In genomic region chr11:64356498-64357411, GRCh38 we compare ENCODE assay signal across 8 cellular contexts. TPM values are rescaled to one million over a fixed set of nuclear protein-coding genes. Genes with fewer than 3 reads are reported as not detected.
DNase-seq lines count a peak whose midpoint lies in the region; ATAC-seq and TF ChIP-seq lines count a peak whose summit lies in the region.

No MANE protein-coding gene starts in this region.

- H3K4me3 ChIP-seq in GM23338 (no peak overlapping the region), sigmoid colon (no peak overlapping the region)

- H3K9me3 ChIP-seq in sigmoid colon = no peaks in the 10 kb centered on the region

- peaks cover 14% of the 10 kb centered on the region; the same call in 1 of the 2 replicates for H3K27me3 ChIP-seq in GM23338 (ENCODE audit: insufficient read depth)
- no peaks in the 10 kb centered on the region for H3K27me3 ChIP-seq in sigmoid colon

- TF ChIP-seq EP300 in sigmoid colon (IDR thresholded peaks at IDR 0.05) = no peak

- peaks cover under 1% of the 10 kb centered on the region for H3K36me3 Mint-ChIP-seq in GM23338 (ENCODE audit: low read depth)
- peaks cover 5% of the 10 kb centered on the region for H3K36me3 Mint-ChIP-seq in osteocyte (ENCODE audit: unreplicated experiment)

- no peaks in the 10 kb centered on the region for H3K79me2 ChIP-seq in GM23338 (replicated peaks; ENCODE audit: insufficient read depth)

- no peak for TF ChIP-seq POLR2A in sigmoid colon (IDR thresholded peaks at IDR 0.05)

- intact Hi-C loops in sigmoid colon (cut with DNase I) = no loop called here

- H3K9me3 Mint-ChIP-seq in GM23338 (no peaks in the 10 kb centered on the region), osteocyte (ENCODE audit: unreplicated experiment) (no peaks in the 10 kb centered on the region)

- in situ Hi-C loops in Caki2 (cut with HindIII; ENCODE audit: low pct_unique_long_range_greater_than_20kb, low sequenced_read_pairs) = no loop called here

- H3K27ac ChIP-seq in GM23338 (ENCODE audit: low read depth) = no peak overlapping the region
- no peak overlapping the region for H3K27ac ChIP-seq in sigmoid colon

- H3K4me2 ChIP-seq in GM23338 = no peak overlapping the region

- peaks cover 29% of the 10 kb centered on the region for H3K4me1 Mint-ChIP-seq in GM23338
- H3K4me1 Mint-ChIP-seq in osteocyte (ENCODE audit: unreplicated experiment) = peaks cover 39% of the 10 kb centered on the region

- 0 out of 2 replicates have a peak, but pooled peaks cover 13% of the 10 kb centered on the region for H3F3A ChIP-seq in GM23338 (replicated peaks; ENCODE audit: low read depth)

- peak; percentile 51 for ATAC-seq in GM23338
- ATAC-seq in HG02678 (IDR thresholded peaks at IDR 0.05; ENCODE audit: unreplicated experiment) = no peak

- H3K9me2 ChIP-seq in GM23338 (ENCODE audit: insufficient read depth) = no peaks in the 10 kb centered on the region

- H3K4me1 ChIP-seq in GM23338 (ENCODE audit: insufficient read depth) (peaks cover 17% of the 10 kb centered on the region; the same call in 1 of the 2 replicates), sigmoid colon (peaks cover 0 to 45% (median 38%) of the 10 kb centered on the region in 4 donors)

- no peak overlapping the region for H2AFZ ChIP-seq in GM23338

- peak; percentile 57 for DNase-seq in Caki2 (ENCODE audit: low read depth)
- peak; percentile 97 for DNase-seq in GM23338 (ENCODE audit: low spot score)
- DNase-seq in RKO (ENCODE audit: low spot score) = peak; percentile 72
- peak; percentile 91 for DNase-seq in cerebellar cortex (ENCODE audit: low spot score)
- DNase-seq in osteocyte (ENCODE audit: extremely low spot score, unreplicated experiment) = no peak
- no peak for DNase-seq in amygdala (lab: John Stamatoyannopoulos, UW)
- DNase-seq in sigmoid colon = no peak

- H3K27ac Mint-ChIP-seq in GM23338 = no peak overlapping the region
- peak overlapping the region; percentile 75 for H3K27ac Mint-ChIP-seq in osteocyte (ENCODE audit: unreplicated experiment)

- peak; percentile 93 to 94 for TF ChIP-seq CTCF in GM23338 (conservative IDR thresholded peaks at IDR 0.05; ENCODE audit: low read depth in 2 of 2)
- TF ChIP-seq CTCF in osteocyte (IDR thresholded peaks at IDR 0.05) = peak; percentile 51
- TF ChIP-seq CTCF in sigmoid colon (IDR thresholded peaks at IDR 0.05) = peak in 1 of 4 experiments; percentile 9

- H4K20me1 ChIP-seq in GM23338 (replicated peaks; ENCODE audit: insufficient read depth) = no peaks in the 10 kb centered on the region

- H3K4me3 Mint-ChIP-seq in GM23338 (no peak overlapping the region; the same call in 2 of the 3 replicates), osteocyte (ENCODE audit: unreplicated experiment) (peak overlapping the region; percentile 40)

- 85 to 89% methylated on average over 25 of the region's 25 CpGs for WGBS in sigmoid colon, 2 donors

- H3K36me3 ChIP-seq in GM23338 (ENCODE audit: insufficient read depth) (no peaks in the 10 kb centered on the region), sigmoid colon (peaks cover 0 to 10% (median 7%) of the 10 kb centered on the region in 4 donors)

- H3K27me3 Mint-ChIP-seq in GM23338 (ENCODE audit: insufficient read depth, low read depth, poor library complexity) = peaks cover 18% of the 10 kb centered on the region
- no peaks in the 10 kb centered on the region for H3K27me3 Mint-ChIP-seq in osteocyte (ENCODE audit: unreplicated experiment)

TF ChIP-seq in GM23338, 12 proteins besides CTCF, POLR2A, EP300 and RAD21:
- no peak for TF ChIP-seq STAT1 (IDR thresholded peaks at IDR 0.05; ENCODE audit: unreplicated experiment)
- TF ChIP-seq CREB1 (CRISPR knock-in tag; IDR thresholded peaks at IDR 0.05; ENCODE audit: low read depth) = 0 out of 2 replicates have a peak, but pooled peaks have one; percentile 40

RNA-seq across cellular contexts. Expression of gene RPS6KA4, which starts 2.2 kb away (rescaled TPM):
- 39.0 and 59.4 TPM in 2 replicates for total RNA-seq in Caki2 (2014; rRNA removed; shearing (Covaris generic); ENCODE audit: low replicate concordance)
- total RNA-seq in GM23338 (2014; rRNA removed; shearing (Covaris generic)) = 18.6 and 19.9 TPM in 2 replicates
- polyA plus RNA-seq in GM23338 (2016; fragmentation: Nextera tagmentation; extraction: Ambion mirVana) (3.5 and 4.1 TPM in 2 replicates), sigmoid colon (10 to 100 TPM; 14.4 to 48.4 (median 16.6) TPM)
- total RNA-seq in osteocyte (33.7 and 35.9 TPM in 2 replicates), sigmoid colon (10 to 100 TPM; 15.6 to 24.1 (median 18.6) TPM)

RNA-seq across cellular contexts. Expression of gene CCDC88B, which starts 16.8 kb away (rescaled TPM):
- 1.3 and 4.9 TPM in 2 replicates for total RNA-seq in Caki2 (2014; rRNA removed; shearing (Covaris generic); ENCODE audit: low replicate concordance)
- total RNA-seq in GM23338 (2014; rRNA removed; shearing (Covaris generic)) = 12.1 and 12.3 TPM in 2 replicates
- 5.9 and 6.8 TPM in 2 replicates for polyA plus RNA-seq in GM23338 (2016; fragmentation: Nextera tagmentation; extraction: Ambion mirVana)
- 0.30 TPM in 1 of 2 replicates, not detected in the other for total RNA-seq in osteocyte
- total RNA-seq in sigmoid colon = 1 to 10 TPM; 2.6 to 8.6 (median 3.9) TPM
- 100 to 1,000 TPM in 1 of 3 donors, 10 to 100 TPM in 2; 15.6 to 157 (median 23.6) TPM for polyA plus RNA-seq in sigmoid colon

RNA-seq across cellular contexts. Expression of gene PRDX5, which starts 38.8 kb away (rescaled TPM):
- total RNA-seq in Caki2 (2014; rRNA removed; shearing (Covaris generic); ENCODE audit: low replicate concordance) = 258 and 341 TPM in 2 replicates
- 202 and 212 TPM in 2 replicates for total RNA-seq in GM23338 (2014; rRNA removed; shearing (Covaris generic))
- 300 and 312 TPM in 2 replicates for polyA plus RNA-seq in GM23338 (2016; fragmentation: Nextera tagmentation; extraction: Ambion mirVana)
- total RNA-seq in osteocyte = 215 and 217 TPM in 2 replicates
- 100 to 1,000 TPM; 169 to 269 (median 215) TPM for total RNA-seq in sigmoid colon
- 1,000 to 10,000 TPM in 1 of 3 donors, 100 to 1,000 TPM in 2; 596 to 1,045 (median 779) TPM for polyA plus RNA-seq in sigmoid colon

RNA-seq across cellular contexts. Expression of gene TRMT112, which starts 39.4 kb away (rescaled TPM):
- total RNA-seq in Caki2 (2014; rRNA removed; shearing (Covaris generic); ENCODE audit: low replicate concordance) = 494 and 562 TPM in 2 replicates
- total RNA-seq in GM23338 (2014; rRNA removed; shearing (Covaris generic)) = 298 and 349 TPM in 2 replicates
- 927 and 1,003 TPM in 2 replicates for polyA plus RNA-seq in GM23338 (2016; fragmentation: Nextera tagmentation; extraction: Ambion mirVana)
- 159 and 174 TPM in 2 replicates for total RNA-seq in osteocyte
- 100 to 1,000 TPM; 182 to 353 (median 269) TPM for total RNA-seq in sigmoid colon
- polyA plus RNA-seq in sigmoid colon = 100 to 1,000 TPM; 148 to 232 (median 168) TPM

RNA-seq across cellular contexts. Expression of gene ESRRA, which starts 51.4 kb away (rescaled TPM):
- 38.8 and 48.7 TPM in 2 replicates for total RNA-seq in Caki2 (2014; rRNA removed; shearing (Covaris generic); ENCODE audit: low replicate concordance)
- total RNA-seq in GM23338 (2014; rRNA removed; shearing (Covaris generic)) = 50.1 and 55.1 TPM in 2 replicates
- polyA plus RNA-seq in GM23338 (2016; fragmentation: Nextera tagmentation; extraction: Ambion mirVana) (13.7 and 15.7 TPM in 2 replicates), sigmoid colon (100 to 1,000 TPM; 151 to 244 (median 219) TPM)
- total RNA-seq in osteocyte (32.7 and 37.4 TPM in 2 replicates), sigmoid colon (10 to 100 TPM; 39.9 to 48.7 (median 45.3) TPM)

Comparison
In these comparisons a context has a peak if more than half of its experiments do, and no peak if none do; other contexts are left out.
1. DNase-seq: peak in Caki2 (single experiment), GM23338 (single experiment), RKO (single experiment) and cerebellar cortex (single experiment); none in osteocyte (single experiment), amygdala (0 of 56) and sigmoid colon (single experiment).